ENCODE assay signal across 11 cellular contexts in the genomic region with DNA sequence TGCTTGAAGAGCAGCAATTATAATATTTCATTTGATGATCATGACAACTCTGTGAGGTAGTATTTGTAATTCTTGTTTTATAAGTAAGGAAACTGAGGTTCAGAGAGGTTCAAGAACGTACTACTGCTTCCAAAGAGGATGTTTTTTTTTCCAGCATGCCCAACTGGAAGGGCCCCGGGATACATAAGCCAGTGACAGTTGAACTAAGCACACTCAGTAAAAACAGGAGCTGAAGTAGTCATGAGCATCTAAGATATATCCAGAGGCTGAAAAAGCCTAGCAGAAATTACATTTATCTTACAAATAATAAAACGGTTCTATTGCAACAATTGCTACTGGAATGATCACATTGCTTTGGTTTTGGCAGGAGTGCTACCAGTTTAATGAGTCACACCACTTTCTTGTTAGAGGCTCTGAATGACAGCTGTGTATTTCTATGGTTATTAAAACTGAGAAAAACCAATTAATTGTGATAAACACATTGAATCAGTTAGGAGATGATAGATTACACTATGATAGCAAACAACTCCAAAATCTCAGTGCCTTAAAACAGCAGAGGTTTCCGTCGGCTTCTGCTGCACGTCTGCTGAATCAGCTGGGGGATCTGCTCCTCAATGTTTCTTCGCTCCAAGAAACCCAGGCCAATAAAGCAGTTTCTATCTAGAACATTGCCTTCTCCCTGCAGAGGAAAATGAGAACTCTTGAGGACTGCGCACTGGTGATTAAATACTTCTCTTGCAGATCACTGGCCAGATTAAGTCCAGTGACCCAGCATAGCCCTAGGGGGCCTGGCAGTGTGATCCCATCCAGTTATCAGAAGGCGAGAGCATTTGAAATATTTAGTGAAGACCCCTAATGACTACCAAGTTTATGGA.
A peak's percentile ranks its signal among the peaks of the same experiment; 100 is the strongest.
DNase-seq lines count a peak whose midpoint lies in the region; ATAC-seq and TF ChIP-seq lines count a peak whose summit lies in the region.
"Had no signal": no experiment of that assay in that cellular context is flagged by ENCODE, and none has a peak within 500 bp of the region (broad histone marks: within the 10 kb centered on the region; RNA-seq: fewer than 3 reads in every experiment).

No MANE protein-coding gene starts in this region.

- no peak for ATAC-seq in HG02885 (IDR thresholded peaks at IDR 0.05; ENCODE audit: poor library complexity, unreplicated experiment)

- peak; percentile 69 for DNase-seq in HCEC 1CT
- peak; percentile 48 for DNase-seq in amniotic epithelial cell (ENCODE audit: low read depth)
- peak; percentile 67 for DNase-seq in fibroblast of the aortic adventitia (ENCODE audit: low read depth)
- DNase-seq in skeletal muscle cell (ENCODE audit: low read depth): peak; percentile 48
- no peak for DNase-seq in COLO829 (ENCODE audit: low spot score)
- no peak for DNase-seq in activated effector memory CD4-positive, alpha-beta T cell treated with Interleukin-2 at 50 U/mL for 16 hours
- DNase-seq: activated CD4-positive, alpha-beta T cell treated with anti-CD3 and anti-CD28 coated beads, Interleukin-2, amount 10 ng/mL, durations not matched to agents 7 days and 5 days; activated T-cell treated with anti-CD3 and anti-CD28 coated beads, Interleukin-2, amount 50 U/mL, for 48 hours; DMS79; NCI-H2107 had no signal

- H3K4me3 ChIP-seq in fibroblast of the aortic adventitia (ENCODE audit: low read depth, low read length) (no peak overlapping the region), skeletal muscle cell (ENCODE audit: low read depth, low read length) (no peak overlapping the region)

- TF ChIP-seq CTCF in fibroblast of the aortic adventitia (IDR thresholded peaks at IDR 0.05; ENCODE audit: insufficient read depth, low read length): no peak

Comparison
In these comparisons a context has a peak if more than half of its experiments do, and no peak if none do; other contexts are left out.
1. DNase-seq: peak in HCEC 1CT (single experiment), amniotic epithelial cell (single experiment), fibroblast of the aortic adventitia (single experiment) and skeletal muscle cell (single experiment); none in COLO829 (single experiment) and activated effector memory CD4-positive, alpha-beta T cell treated with Interleukin-2 at 50 U/mL for 16 hours (single experiment).